In the genomic region with DNA sequence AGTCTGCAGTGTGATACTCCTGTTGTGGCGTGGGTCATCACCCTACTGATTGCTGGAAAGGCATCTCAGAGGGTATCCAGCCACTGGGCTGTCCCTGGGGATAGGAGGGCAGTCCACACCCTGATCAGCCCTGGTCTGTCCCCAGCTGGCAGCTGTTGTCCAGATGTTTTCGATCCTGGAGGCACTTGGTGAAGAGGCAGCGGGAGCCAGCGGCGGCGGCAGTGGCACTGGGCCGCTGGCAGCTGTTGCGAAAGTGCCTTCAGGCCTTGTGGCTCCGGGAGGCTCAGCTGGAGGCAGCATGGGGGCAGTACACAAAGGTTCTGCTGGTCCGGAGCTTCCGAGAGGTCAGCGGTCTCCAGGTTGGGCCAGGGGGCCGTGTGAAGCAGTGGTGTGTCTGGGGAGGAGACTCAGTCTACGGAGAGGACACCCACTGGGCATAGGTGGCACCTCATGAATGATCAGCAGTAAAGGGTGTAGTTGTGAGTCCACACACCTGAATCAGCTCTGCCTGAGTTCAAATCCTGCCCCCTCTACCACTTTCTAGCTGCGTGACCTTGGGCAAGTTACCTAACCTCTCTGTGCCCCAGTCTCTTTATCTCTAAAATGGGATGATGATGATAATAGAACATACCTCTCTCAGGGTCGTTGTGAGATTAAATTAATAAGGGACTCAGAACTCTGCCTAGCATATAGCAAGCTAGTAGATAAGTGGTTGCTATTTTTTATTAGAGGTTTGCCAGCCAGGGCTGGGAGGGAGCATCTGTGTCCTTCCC, we compare ENCODE assay signal across 1 cellular context.
TF ChIP-seq lines count a peak whose summit lies in the region.

No MANE protein-coding gene starts in this region.

TF ChIP-seq in HepG2, 621 proteins besides CTCF, POLR2A, EP300 and RAD21:
- TF ChIP-seq ATAD3A (CRISPR knock-in tag; IDR thresholded peaks at IDR 0.05) (no peak), CEBPG (CRISPR knock-in tag; IDR thresholded peaks at IDR 0.05) (0 out of 2 replicates have a peak, but pooled peaks have one; percentile 31), ZNF629 (CRISPR knock-in tag; conservative IDR thresholded peaks at IDR 0.05) (peak; percentile 37; the same call in 1 of the 2 replicates), SSRP1 (CRISPR knock-in tag; IDR thresholded peaks at IDR 0.05) (no peak), ZNF614 (CRISPR knock-in tag; IDR thresholded peaks at IDR 0.05; ENCODE audit: borderline replicate concordance) (no peak), SIX4 (CRISPR knock-in tag; IDR thresholded peaks at IDR 0.05) (no peak), ZNF768 (CRISPR knock-in tag; IDR thresholded peaks at IDR 0.05) (peak; percentile 68), MEF2D (CRISPR knock-in tag; IDR thresholded peaks at IDR 0.05) (no peak), SP140L (CRISPR knock-in tag; IDR thresholded peaks at IDR 0.05; ENCODE audit: borderline replicate concordance) (no peak), KMT2B (CRISPR knock-in tag; IDR thresholded peaks at IDR 0.05) (no peak), CEBPB (IDR thresholded peaks at IDR 0.05; ENCODE audit: borderline replicate concordance, low read depth, low read length) (peak; percentile 64; the same call in 1 of the 2 replicates)
- TF ChIP-seq, protein P1, sequence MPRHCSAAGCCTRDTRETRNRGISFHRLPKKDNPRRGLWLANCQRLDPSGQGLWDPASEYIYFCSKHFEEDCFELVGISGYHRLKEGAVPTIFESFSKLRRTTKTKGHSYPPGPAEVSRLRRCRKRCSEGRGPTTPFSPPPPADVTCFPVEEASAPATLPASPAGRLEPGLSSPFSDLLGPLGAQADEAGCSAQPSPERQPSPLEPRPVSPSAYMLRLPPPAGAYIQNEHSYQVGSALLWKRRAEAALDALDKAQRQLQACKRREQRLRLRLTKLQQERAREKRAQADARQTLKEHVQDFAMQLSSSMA (CRISPR knock-in tag; IDR thresholded peaks at IDR 0.05), result no peak
- TF ChIP-seq, protein P2, sequence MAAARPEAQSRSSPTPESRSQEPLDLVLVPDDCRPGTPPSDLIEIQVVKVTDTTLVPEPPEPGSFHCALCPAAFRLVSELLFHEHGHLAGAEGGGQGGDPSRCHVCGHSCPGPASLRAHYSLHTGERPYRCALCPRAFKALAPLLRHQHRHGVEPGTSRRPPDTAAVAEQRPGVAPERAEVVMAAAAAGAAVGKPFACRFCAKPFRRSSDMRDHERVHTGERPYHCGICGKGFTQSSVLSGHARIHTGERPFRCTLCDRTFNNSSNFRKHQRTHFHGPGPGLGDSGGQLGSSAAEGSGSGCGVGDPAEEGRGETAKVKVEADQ (CRISPR knock-in tag; IDR thresholded peaks at IDR 0.05; ENCODE audit: borderline replicate concordance), result no peak
